Comparison of ENCODE assay signal across 10 cellular contexts in the genomic region with DNA sequence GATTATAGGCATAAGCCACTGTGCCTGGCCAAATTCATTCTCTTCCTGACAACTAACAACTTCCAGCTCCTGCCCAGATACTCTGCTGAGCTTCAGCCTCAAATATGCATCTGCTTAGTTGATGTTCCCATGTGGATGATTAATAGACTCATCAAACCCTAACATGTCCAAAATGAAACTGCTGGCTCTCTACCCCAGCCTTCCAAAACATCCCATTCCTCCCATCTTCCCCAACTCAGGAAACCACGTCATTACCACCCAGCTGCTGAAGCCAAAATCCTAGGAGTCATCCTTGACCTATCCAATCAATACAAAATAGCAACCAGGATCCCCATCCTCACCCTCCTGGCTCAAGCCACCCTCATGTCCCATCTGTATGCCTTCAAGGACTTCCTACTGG. TPM values are rescaled to one million over a fixed set of nuclear protein-coding genes. Genes with fewer than 3 reads are reported as not detected.
DNase-seq lines count a peak whose midpoint lies in the region; TF ChIP-seq lines count a peak whose summit lies in the region.
"Had no signal": no experiment of that assay in that cellular context is flagged by ENCODE, and none has a peak within 500 bp of the region (broad histone marks: within the 10 kb centered on the region; RNA-seq: fewer than 3 reads in every experiment).

No MANE protein-coding gene starts in this region.

- H3K27me3 ChIP-seq in endodermal cell (ENCODE audit: control insufficient read depth, insufficient read depth, low read length, poor library complexity, severe bottlenecking): peaks cover 3% of the 10 kb centered on the region

- POLR2A ChIA-PET in activated CD4-positive, alpha-beta memory T cell treated with anti-CD3 and anti-CD28 coated beads for 36 hours (lab: Charles Lee): interaction anchor here (1.0 kb wide), 1 partner anchor 12 kb away, joined by 3 read pairs; no protein-coding TSS in a partner anchor

- no peaks in the 10 kb centered on the region for H3K9me3 ChIP-seq in endodermal cell (ENCODE audit: control insufficient read depth, low read length)

- peak overlapping the region; percentile 71 for H3K27ac Mint-ChIP-seq in activated CD4-positive, alpha-beta memory T cell treated with anti-CD3 and anti-CD28 coated beads for 36 hours
- no peak overlapping the region for H3K27ac Mint-ChIP-seq in endodermal cell

- no peaks in the 10 kb centered on the region for H3K4me1 ChIP-seq in endodermal cell (ENCODE audit: control insufficient read depth, insufficient read depth, low read length)

- H3K4me3 Mint-ChIP-seq in activated CD4-positive, alpha-beta memory T cell treated with anti-CD3 and anti-CD28 coated beads for 36 hours: no peak overlapping the region
- H3K4me3 Mint-ChIP-seq in endodermal cell: no peak overlapping the region
- H3K4me3 Mint-ChIP-seq: neural crest cell had no signal

- WGBS in endodermal cell (ENCODE audit: insufficient coverage in 1 of 2, insufficient read length in 1 of 2), 2 experiments: 92 to 100% methylated on average over 1 of the region's 1 CpG

- H3K9ac ChIP-seq in endodermal cell (ENCODE audit: extremely low read depth, low read length, poor library complexity, severe bottlenecking): no peak overlapping the region

- no peak overlapping the region for H3K27ac ChIP-seq in substantia nigra (ENCODE audit: low read depth, low read length, poor library complexity, severe bottlenecking)
- no peak overlapping the region for H3K27ac ChIP-seq in endodermal cell (ENCODE audit: low read depth, low read length)

- DNase-seq in AG08395 (ENCODE audit: low spot score) (peak; percentile 63), Daoy (ENCODE audit: low read depth) (peak; percentile 72), fibroblast of peridontal ligament (ENCODE audit: extremely low read depth) (peak; percentile 88), substantia nigra (lab: John Stamatoyannopoulos, UW) (no peak), endodermal cell (no peak), GM13977 (ENCODE audit: low spot score) (no peak), posterior vena cava (ENCODE audit: low spot score) (no peak)
- no peak for DNase-seq in activated CD4-positive, alpha-beta memory T cell treated with anti-CD3 and anti-CD28 coated beads for 36 hours
- DNase-seq: stimulated activated CD4-positive, alpha-beta T cell treated with anti-CD3 and anti-CD28 coated beads, Interleukin-12 subunit alpha, Interleukin-12 subunit beta, amount 100 ng/mL, for 4 hours had no signal

- peaks cover 44% of the 10 kb centered on the region for H3K4me1 Mint-ChIP-seq in activated CD4-positive, alpha-beta memory T cell treated with anti-CD3 and anti-CD28 coated beads for 36 hours (ENCODE audit: low read depth)
- H3K4me1 Mint-ChIP-seq in endodermal cell: peaks cover 9% of the 10 kb centered on the region

- H3K4me3 ChIP-seq in endodermal cell (ENCODE audit: low read length): no peak overlapping the region

- in situ Hi-C loops in GM13977 (cut with MboI; ENCODE audit: low pct_unique_long_range_greater_than_20kb, low sequenced_read_pairs, unreplicated experiment): loop anchor here (5.0 to 25.0 kb wide), 2 partner anchors 76 to 176 kb away; no protein-coding TSS in a partner anchor

- H3K36me3 Mint-ChIP-seq in activated CD4-positive, alpha-beta memory T cell treated with anti-CD3 and anti-CD28 coated beads for 36 hours: peaks cover 41% of the 10 kb centered on the region
- no peaks in the 10 kb centered on the region for H3K36me3 Mint-ChIP-seq in endodermal cell (ENCODE audit: low read depth)

- no peaks in the 10 kb centered on the region for H3K9me3 Mint-ChIP-seq in activated CD4-positive, alpha-beta memory T cell treated with anti-CD3 and anti-CD28 coated beads for 36 hours
- H3K9me3 Mint-ChIP-seq in endodermal cell: no peaks in the 10 kb centered on the region
- H3K9me3 Mint-ChIP-seq: neural crest cell had no signal

- no peaks in the 10 kb centered on the region for H3K27me3 Mint-ChIP-seq in activated CD4-positive, alpha-beta memory T cell treated with anti-CD3 and anti-CD28 coated beads for 36 hours
- H3K27me3 Mint-ChIP-seq in endodermal cell (ENCODE audit: insufficient read depth): peaks cover 4% of the 10 kb centered on the region

- CTCF ChIA-PET in activated CD4-positive, alpha-beta memory T cell treated with anti-CD3 and anti-CD28 coated beads for 36 hours (lab: Charles Lee): interaction anchor here (0.7 to 9.3 kb wide), 5 partner anchors 12 to 73 kb away, joined by 3 to 82 read pairs (median 10); a partner anchor contains a TSS

- no peaks in the 10 kb centered on the region for H3K36me3 ChIP-seq in endodermal cell (ENCODE audit: control insufficient read depth, insufficient read depth, low read length)

- intact Hi-C loops in activated CD4-positive, alpha-beta memory T cell treated with anti-CD3 and anti-CD28 coated beads for 36 hours (cut with micrococcal nuclease): no loop called here
- intact Hi-C loops in posterior vena cava (cut with DNase I): no loop called here

- TF ChIP-seq CTCF in endodermal cell (conservative IDR thresholded peaks at IDR 0.05) (no peak), GM13977 (IDR thresholded peaks at IDR 0.05; ENCODE audit: extremely low read depth, insufficient read depth, missing control alignments) (no peak)

RNA-seq across cellular contexts. Expression of a gene that starts 20.9 kb away (rescaled TPM):
- 0.69 and 3.1 TPM in 2 replicates for total RNA-seq in Daoy (2014; rRNA removed; shearing (Covaris generic))
- 10 to 100 TPM; 55.6 to 57.3 TPM for total RNA-seq in activated CD4-positive, alpha-beta memory T cell treated with anti-CD3 and anti-CD28 coated beads for 36 hours
- 1 to 10 TPM; 1.8 to 2.6 TPM for total RNA-seq in endodermal cell
- polyA plus RNA-seq in endodermal cell (2013, experiment 1 of 2): 9.7 TPM
- 7.1 TPM for polyA plus RNA-seq in endodermal cell (2013, experiment 2 of 2)
- 1 to 10 TPM; 2.1 to 3.1 TPM for total RNA-seq in posterior vena cava

RNA-seq across cellular contexts. Expression of a gene that starts 35.4 kb away (rescaled TPM):
- total RNA-seq in Daoy (2014; rRNA removed; shearing (Covaris generic)): 18.5 and 19.3 TPM in 2 replicates
- 10 to 100 TPM; 12.2 to 13.2 TPM for total RNA-seq in activated CD4-positive, alpha-beta memory T cell treated with anti-CD3 and anti-CD28 coated beads for 36 hours
- 10 to 100 TPM; 20.9 to 22.1 TPM for total RNA-seq in endodermal cell
- 21.0 TPM for polyA plus RNA-seq in endodermal cell (2013, experiment 1 of 2)
- 18.5 TPM for polyA plus RNA-seq in endodermal cell (2013, experiment 2 of 2)
- 1 to 10 TPM; 7.6 to 9.1 TPM for total RNA-seq in posterior vena cava

RNA-seq across cellular contexts. Expression of a gene that starts 41.4 kb away (rescaled TPM):
- 0.42 and 0.57 TPM in 2 replicates for total RNA-seq in Daoy (2014; rRNA removed; shearing (Covaris generic))
- under 1 TPM; 0.73 to 0.90 TPM for total RNA-seq in activated CD4-positive, alpha-beta memory T cell treated with anti-CD3 and anti-CD28 coated beads for 36 hours
- total RNA-seq in endodermal cell: 10 to 100 TPM; 21.6 to 38.7 TPM
- polyA plus RNA-seq in endodermal cell (2013, experiment 1 of 2): 25.2 TPM
- 21.7 TPM for polyA plus RNA-seq in endodermal cell (2013, experiment 2 of 2)
- total RNA-seq in posterior vena cava: 10 to 100 TPM; 11.3 to 13.4 TPM

Comparison
In these comparisons a context has a peak if more than half of its experiments do, and no peak if none do; other contexts are left out.
1. DNase-seq: peak in AG08395 (single experiment), Daoy (single experiment) and fibroblast of peridontal ligament (single experiment); none in activated CD4-positive, alpha-beta memory T cell treated with anti-CD3 and anti-CD28 coated beads for 36 hours (single experiment), substantia nigra (0 of 49), endodermal cell (single experiment), GM13977 (single experiment) and posterior vena cava (single experiment).
2. RNA of a gene that starts 20.9 kb away (total RNA-seq): 55.6 to 57.3 TPM in activated CD4-positive, alpha-beta memory T cell treated with anti-CD3 and anti-CD28 coated beads for 36 hours; 2.1 to 3.1 TPM in posterior vena cava, 1.8 to 2.6 TPM in endodermal cell and 0.69 to 3.1 TPM in Daoy; every median in the first group is over 10 times any median in the second.